26 cellular contexts compared by ENCODE assay signal in the genomic region with DNA sequence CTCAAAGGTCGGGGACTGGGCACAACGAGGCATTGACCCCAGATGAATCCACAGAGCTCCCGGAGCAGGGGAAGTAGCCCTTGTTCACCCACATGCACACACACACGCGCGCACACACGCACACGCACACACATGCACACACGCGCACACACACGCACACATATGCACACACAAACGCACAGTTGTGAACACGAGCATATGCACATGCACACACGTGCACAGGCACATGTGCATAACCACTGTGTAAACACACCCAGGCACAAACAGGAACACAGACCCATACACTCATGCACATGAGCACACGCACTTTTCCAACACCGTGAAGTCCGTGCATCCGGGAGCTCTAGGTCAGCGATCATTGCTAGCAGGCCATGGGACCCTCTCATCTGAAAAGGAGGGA.
"Had no signal": no experiment of that assay in that cellular context is flagged by ENCODE, and none has a peak within 500 bp of the region (broad histone marks: within the 10 kb centered on the region; RNA-seq: fewer than 3 reads in every experiment).

No MANE protein-coding gene starts in this region.

- H3K27me3 Mint-ChIP-seq: stimulated activated naive CD8-positive, alpha-beta T cell treated with anti-CD3 and anti-CD28 coated beads, Interleukin-15, amount 100 ng/mL, for 72 hours had no signal

- ATAC-seq: effector memory CD8-positive, alpha-beta T cell; mucosa of descending colon; psoas muscle; sciatic nerve; stimulated activated naive CD8-positive, alpha-beta T cell treated with anti-CD3 and anti-CD28 coated beads, Interleukin-15, amount 100 ng/mL, for 72 hours had no signal

- DNase-seq: cerebellar nuclear complex; cortex of kidney; effector memory CD8-positive, alpha-beta T cell; hypothalamus; immature natural killer cell; islet precursor cell; kidney glomerular epithelial cell; mucosa of descending colon; naive B cell; occipital lobe; ovary; stimulated activated CD4-positive, alpha-beta T cell treated with anti-CD3 and anti-CD28 coated beads, Interleukin-12 subunit alpha, Interleukin-12 subunit beta, amount 100 ng/mL, for 4 hours; stimulated activated CD4-positive, alpha-beta T cell treated with anti-CD3 and anti-CD28 coated beads, Interleukin-1b, Interleukin-23, amount 100 ng/mL, for 48 hours; stimulated activated CD4-positive, alpha-beta T cell treated with anti-CD3 and anti-CD28 coated beads, Interleukin-4, amount 100 ng/mL, for 1 hour; stimulated activated CD8-positive, alpha-beta memory T cell treated with anti-CD3 and anti-CD28 coated beads, Interleukin-4, amount 100 ng/mL, for 48 hours; stimulated activated naive CD4-positive, alpha-beta T cell; stimulated activated naive CD8-positive, alpha-beta T cell treated with anti-CD3 and anti-CD28 coated beads, Interleukin-15, amount 100 ng/mL, for 72 hours had no signal

- H3K27ac ChIP-seq: ovary, psoas muscle, suprapubic skin had no signal

- H3K4me1 ChIP-seq: psoas muscle, suprapubic skin had no signal

- H3K36me3 ChIP-seq: ovary, suprapubic skin had no signal

- H3K4me3 ChIP-seq: lung, mucosa of descending colon, ovary, psoas muscle, smooth muscle cell, suprapubic skin had no signal

- H3K36me3 Mint-ChIP-seq: immature natural killer cell; memory B cell; mesothelial cell of epicardium; naive B cell; natural killer cell treated with Interleukin-12 subunit alpha and Interleukin-12 subunit beta and Interleukin-15 and Interleukin-18, amount 100 ng/mL, for 72 hours; type B pancreatic cell had no signal

- H3K9me3 ChIP-seq: mucosa of descending colon, ovary, psoas muscle, suprapubic skin had no signal

- H3K4me3 Mint-ChIP-seq: effector memory CD8-positive, alpha-beta T cell; immature natural killer cell; memory B cell; mesothelial cell of epicardium; naive B cell; natural killer cell treated with Interleukin-12 subunit alpha and Interleukin-12 subunit beta and Interleukin-15 and Interleukin-18, amount 100 ng/mL, for 72 hours; stimulated activated naive CD8-positive, alpha-beta T cell treated with anti-CD3 and anti-CD28 coated beads, Interleukin-15, amount 100 ng/mL, for 72 hours; type B pancreatic cell had no signal

- H3K9me3 Mint-ChIP-seq: effector memory CD8-positive, alpha-beta T cell; immature natural killer cell; memory B cell; mesothelial cell of epicardium; naive B cell; natural killer cell treated with Interleukin-12 subunit alpha and Interleukin-12 subunit beta and Interleukin-15 and Interleukin-18, amount 100 ng/mL, for 72 hours; stimulated activated naive CD8-positive, alpha-beta T cell treated with anti-CD3 and anti-CD28 coated beads, Interleukin-15, amount 100 ng/mL, for 72 hours; type B pancreatic cell had no signal

- H3K4me2 ChIP-seq: smooth muscle cell had no signal

- H3K27ac Mint-ChIP-seq: effector memory CD8-positive, alpha-beta T cell; immature natural killer cell; memory B cell; mesothelial cell of epicardium; natural killer cell treated with Interleukin-12 subunit alpha and Interleukin-12 subunit beta and Interleukin-15 and Interleukin-18, amount 100 ng/mL, for 72 hours; type B pancreatic cell had no signal

- H3K4me1 Mint-ChIP-seq: immature natural killer cell; naive B cell; stimulated activated naive CD8-positive, alpha-beta T cell treated with anti-CD3 and anti-CD28 coated beads, Interleukin-15, amount 100 ng/mL, for 72 hours had no signal

- H3K27me3 ChIP-seq: ovary had no signal
